Comparison of ENCODE assay signal across 24 cellular contexts in the genomic region with DNA sequence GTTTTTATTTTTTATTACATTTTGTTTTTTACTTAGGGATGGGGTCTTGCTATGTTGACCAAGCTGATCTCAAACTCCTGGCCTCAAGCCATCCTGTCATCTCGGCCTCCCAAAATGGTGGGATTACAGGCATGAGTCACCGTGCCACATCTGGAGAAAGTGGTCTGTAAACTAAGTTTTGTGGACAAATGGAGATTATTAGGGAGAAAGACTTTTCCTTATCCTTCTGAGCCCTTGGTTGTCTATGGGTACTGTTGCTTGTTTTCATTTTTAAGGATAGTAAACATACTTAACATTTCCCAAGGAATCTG. TPM values are rescaled to one million over a fixed set of nuclear protein-coding genes. Genes with fewer than 3 reads are reported as not detected.
A peak's percentile ranks its signal among the peaks of the same experiment; 100 is the strongest.
DNase-seq lines count a peak whose midpoint lies in the region; ATAC-seq and TF ChIP-seq lines count a peak whose summit lies in the region.
"Had no signal": no experiment of that assay in that cellular context is flagged by ENCODE, and none has a peak within 500 bp of the region (broad histone marks: within the 10 kb centered on the region; RNA-seq: fewer than 3 reads in every experiment).

No MANE protein-coding gene starts in this region.

- no peaks in the 10 kb centered on the region for H3K9me3 Mint-ChIP-seq in MCF 10A (ENCODE audit: unreplicated experiment)
- H3K9me3 Mint-ChIP-seq: endodermal cell; T-helper 2 cell treated with Interferon-gamma antibody and Interleukin-4, amounts not matched to agents 5 μg/mL and 100 μg/mL, for 36 hours had no signal

- 0 out of 2 replicates have a peak, but pooled peaks cover 4% of the 10 kb centered on the region for H3F3A ChIP-seq in PC-9 (ENCODE audit: insufficient read depth, low read depth)

- no peak overlapping the region for H3K9ac ChIP-seq in mammary epithelial cell (ENCODE audit: insufficient read depth, low read length)

- POLR2A ChIA-PET in MCF 10A (lab: Yijun Ruan, JAX) (interaction anchor here (0.9 to 2.6 kb wide), 6 partner anchors 9 to 219 kb away, joined by 4 to 12 read pairs (median 6); a partner anchor contains a TSS), PC-9 (lab: Charles Lee; ENCODE audit: unreplicated experiment) (no interaction called here)

- H3K36me3 ChIP-seq in mammary epithelial cell (ENCODE audit: insufficient read depth, low read length) (no peaks in the 10 kb centered on the region), PC-9 (ENCODE audit: low read depth) (0 out of 2 replicates have a peak, but pooled peaks cover 3% of the 10 kb centered on the region)
- H3K36me3 ChIP-seq: left lung had no signal

- H3K9me3 ChIP-seq in mammary epithelial cell (replicated peaks; ENCODE audit: insufficient read depth, low read length) (no peaks in the 10 kb centered on the region), PC-9 (ENCODE audit: insufficient read depth, low read depth) (no peaks in the 10 kb centered on the region)
- H3K9me3 ChIP-seq: body of pancreas, left lung had no signal

- no peaks in the 10 kb centered on the region for H3K9me2 ChIP-seq in PC-9 (ENCODE audit: insufficient read depth)

- H3K27ac ChIP-seq in mammary epithelial cell (ENCODE audit: insufficient read depth, low read depth, low read length) (no peak overlapping the region), PC-9 (peak overlapping the region; percentile 21; the same call in 1 of the 2 replicates)
- H3K27ac ChIP-seq: body of pancreas, SK-N-MC had no signal

- no peak for DNase-seq in MCF 10A (ENCODE audit: unreplicated experiment)
- no peak for DNase-seq in mammary epithelial cell
- no peak for DNase-seq in PC-9
- DNase-seq in fibroblast of mammary gland (ENCODE audit: low read depth), result peak; percentile 22
- DNase-seq in COR-L47 (lab: John Stamatoyannopoulos, UW), result no peak
- no peak for DNase-seq in stimulated activated CD4-positive, alpha-beta T cell treated with anti-CD3 and anti-CD28 coated beads, Interleukin-4, amount 100 ng/mL, for 24 hours
- no peak for DNase-seq in NCI-H2227 (lab: John Stamatoyannopoulos, UW; ENCODE audit: unreplicated experiment)
- DNase-seq: ACHN; activated CD4-positive, alpha-beta memory T cell treated with anti-CD3 and anti-CD28 coated beads, Interleukin-2, amount 10 ng/mL, durations not matched to agents 7 days and 5 days; activated T-cell treated with anti-CD3 and anti-CD28 coated beads, Interleukin-2, amount 50 U/mL, for 48 hours; body of pancreas; endodermal cell; KG1; left lung; NCI-H1092; NCI-H2029 treated with DMSO at 0.1 percent for 48 hours; NK-92 treated with Interleukin-12 subunit alpha and Interleukin-12 subunit beta, amount 100 ng/mL, for 24 hours; nucleus accumbens; retina; stimulated activated CD8-positive, alpha-beta memory T cell treated with anti-CD3 and anti-CD28 coated beads, Interleukin-4, amount 100 ng/mL, for 48 hours; substantia nigra had no signal

- H3K4me2 ChIP-seq in mammary epithelial cell (ENCODE audit: insufficient read depth, low read depth, low read length) (no peak overlapping the region), PC-9 (no peak overlapping the region)

- peaks cover 6% of the 10 kb centered on the region for H3K36me3 Mint-ChIP-seq in MCF 10A (ENCODE audit: insufficient read depth, unreplicated experiment)

- H3K27ac Mint-ChIP-seq in MCF 10A (ENCODE audit: low read depth, unreplicated experiment), result peak overlapping the region; percentile 74
- H3K27ac Mint-ChIP-seq: activated CD4-positive, alpha-beta memory T cell treated with anti-CD3 and anti-CD28 coated beads, Interleukin-2, amount 10 ng/mL, durations not matched to agents 7 days and 5 days; T-helper 2 cell treated with Interferon-gamma antibody and Interleukin-4, amounts not matched to agents 5 μg/mL and 100 μg/mL, for 36 hours had no signal

- BruUV-seq in MCF 10A (replicated peaks; lab: Mats Ljungman, UMichigan) (no TSS peak), mammary epithelial cell (replicated peaks; lab: Mats Ljungman, UMichigan) (no TSS peak), PC-9 (replicated peaks; lab: Mats Ljungman, UMichigan) (no TSS peak)

- intact Hi-C loops in MCF 10A (cut with micrococcal nuclease), result no loop called here
- intact Hi-C loops in mammary epithelial cell (cut with micrococcal nuclease), result no loop called here
- intact Hi-C loops in PC-9 (cut with micrococcal nuclease; ENCODE audit: unreplicated experiment), result loop anchor here (2.0 kb wide), 1 partner anchor 15 kb away; no protein-coding TSS in a partner anchor

- dilution Hi-C loops in mammary epithelial cell (cut with HindIII; ENCODE audit: low sequenced_read_pairs), result no loop called here

- in situ Hi-C loops in mammary epithelial cell (cut with MboI; ENCODE audit: low sequenced_read_pairs in 2 of 2), result no loop called here

- H3K79me2 ChIP-seq in mammary epithelial cell (ENCODE audit: insufficient read depth, low read length) (peaks cover 99% of the 10 kb centered on the region), PC-9 (ENCODE audit: low read depth) (peaks cover 100% of the 10 kb centered on the region)

- no peak overlapping the region for H3K4me3 Mint-ChIP-seq in MCF 10A (ENCODE audit: unreplicated experiment)
- H3K4me3 Mint-ChIP-seq: activated CD4-positive, alpha-beta memory T cell treated with anti-CD3 and anti-CD28 coated beads, Interleukin-2, amount 10 ng/mL, durations not matched to agents 7 days and 5 days; endodermal cell; T-helper 2 cell treated with Interferon-gamma antibody and Interleukin-4, amounts not matched to agents 5 μg/mL and 100 μg/mL, for 36 hours had no signal

- H4K20me1 ChIP-seq in mammary epithelial cell (ENCODE audit: insufficient read depth, low read length) (peaks cover 14% of the 10 kb centered on the region), PC-9 (ENCODE audit: insufficient read depth) (peaks cover 72% of the 10 kb centered on the region)

- H2AFZ ChIP-seq in mammary epithelial cell (ENCODE audit: low read depth, low read length) (no peak overlapping the region), PC-9 (no peak overlapping the region)

- CTCF ChIA-PET in MCF 10A (lab: Yijun Ruan, JAX) (interaction anchor here (0.7 to 1.1 kb wide), 3 partner anchors 37 to 219 kb away, joined by 3 to 4 read pairs (median 4); no protein-coding TSS in a partner anchor), mammary epithelial cell (lab: Charles Lee; ENCODE audit: low non-redundant PET) (no interaction called here), PC-9 (lab: Charles Lee) (no interaction called here)

- H3K4me1 ChIP-seq in mammary epithelial cell (ENCODE audit: insufficient read depth, low read length) (peaks cover 21% of the 10 kb centered on the region), PC-9 (replicated peaks; ENCODE audit: insufficient read depth) (no peaks in the 10 kb centered on the region; the same call in 1 of the 2 replicates)

- WGBS in mammary epithelial cell (ENCODE audit: low coverage, missing lambda C conversion rate), result 96% methylated on average over 2 of the region's 2 CpGs

- ATAC-seq in GM21737 (IDR thresholded peaks at IDR 0.05; ENCODE audit: unreplicated experiment), result no peak
- ATAC-seq: body of pancreas had no signal

- TF ChIP-seq CTCF in MCF 10A (IDR thresholded peaks at IDR 0.05; ENCODE audit: unreplicated experiment) (no peak), mammary epithelial cell (conservative IDR thresholded peaks at IDR 0.05 in 1 of 2, IDR thresholded peaks at IDR 0.05 in 1 of 2; ENCODE audit: extremely low read depth in 1 of 2, insufficient read depth in 1 of 2, low read depth in 1 of 2, low read length in 2 of 2) (no peak), PC-9 (conservative IDR thresholded peaks at IDR 0.05) (no peak), fibroblast of mammary gland (conservative IDR thresholded peaks at IDR 0.05; ENCODE audit: control insufficient read depth, insufficient read depth, low read depth, low read length) (no peak)

- H3K27me3 ChIP-seq in mammary epithelial cell (ENCODE audit: insufficient read depth, low read length), result no peaks in the 10 kb centered on the region
- H3K27me3 ChIP-seq in PC-9 (ENCODE audit: insufficient read depth, low read depth), result no peaks in the 10 kb centered on the region
- H3K27me3 ChIP-seq: body of pancreas, left lung had no signal

- H3K4me3 ChIP-seq in mammary epithelial cell (replicated peaks in 1 of 3; ENCODE audit: insufficient read depth in 1 of 3, low read depth in 2 of 3, low read length in 3 of 3) (no peak overlapping the region), PC-9 (no peak overlapping the region), fibroblast of mammary gland (ENCODE audit: control insufficient read depth, low read depth, low read length) (no peak overlapping the region)
- H3K4me3 ChIP-seq: body of pancreas, left lung, SK-N-MC had no signal

- peaks cover 61% of the 10 kb centered on the region for H3K4me1 Mint-ChIP-seq in MCF 10A (ENCODE audit: insufficient read depth, unreplicated experiment)

- no peaks in the 10 kb centered on the region for H3K27me3 Mint-ChIP-seq in MCF 10A (ENCODE audit: insufficient read depth, unreplicated experiment)
- H3K27me3 Mint-ChIP-seq: activated CD4-positive, alpha-beta memory T cell treated with anti-CD3 and anti-CD28 coated beads, Interleukin-2, amount 10 ng/mL, durations not matched to agents 7 days and 5 days had no signal

RNA-seq across cellular contexts. Expression of a gene that starts 37.8 kb away (rescaled TPM):
- total RNA-seq in MCF 10A (2022) (123 and 139 TPM in 2 replicates), mammary epithelial cell (100 to 1,000 TPM; 154 to 180 TPM), PC-9 (2021) (142 and 150 TPM in 2 replicates)
- polyA plus RNA-seq in mammary epithelial cell, result 69.8 TPM
- 113 TPM for polyA minus RNA-seq in mammary epithelial cell
